Comparison of ENCODE assay signal across 17 cellular contexts in the genomic region with DNA sequence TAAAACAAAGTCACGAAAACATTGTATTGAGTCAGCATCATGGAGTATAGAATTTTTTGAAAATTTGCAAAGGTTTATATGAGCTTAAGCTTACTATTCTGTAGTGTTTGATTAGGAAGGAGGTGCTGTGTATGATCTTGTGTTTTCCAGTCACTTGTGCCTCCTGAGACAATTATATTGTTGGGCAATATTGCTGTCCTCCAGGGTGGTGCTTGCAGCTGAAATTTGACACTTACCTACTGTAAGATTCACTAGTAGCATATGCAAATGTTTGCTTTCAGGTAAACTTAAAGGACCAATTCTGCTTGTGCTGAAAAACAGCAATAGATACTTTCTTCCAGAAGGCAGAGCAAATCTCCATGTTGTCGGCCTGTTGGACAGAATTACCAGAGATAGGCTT.
DNase-seq lines count a peak whose midpoint lies in the region; ATAC-seq and TF ChIP-seq lines count a peak whose summit lies in the region.
"Had no signal": no experiment of that assay in that cellular context is flagged by ENCODE, and none has a peak within 500 bp of the region (broad histone marks: within the 10 kb centered on the region; RNA-seq: fewer than 3 reads in every experiment).

No MANE protein-coding gene starts in this region.

- H3K36me3 ChIP-seq in GM23338 (ENCODE audit: insufficient read depth) (peaks cover 6% of the 10 kb centered on the region; the same call in 1 of the 2 replicates), PC-9 (ENCODE audit: low read depth) (no peaks in the 10 kb centered on the region)

- peaks cover 28% of the 10 kb centered on the region for H3K4me1 ChIP-seq in GM23338 (ENCODE audit: insufficient read depth)
- peaks cover 10% of the 10 kb centered on the region for H3K4me1 ChIP-seq in PC-9 (replicated peaks; ENCODE audit: insufficient read depth)

- H3K27ac ChIP-seq in 22Rv1 (peak overlapping the region; percentile 13; the same call in 1 of the 2 replicates), GM23338 (ENCODE audit: low read depth) (no peak overlapping the region), PC-9 (no peak overlapping the region)

- H3K4me3 ChIP-seq in GM23338, result peak overlapping the region; percentile 10; the same call in 1 of the 2 replicates
- no peak overlapping the region for H3K4me3 ChIP-seq in PC-9

- intact Hi-C loops in PC-9 (cut with micrococcal nuclease; ENCODE audit: unreplicated experiment) (no loop called here), Calu3 (cut with micrococcal nuclease; ENCODE audit: unreplicated experiment) (no loop called here)

- H3K4me1 Mint-ChIP-seq in GM23338 (peaks cover 22% of the 10 kb centered on the region), Calu3 (ENCODE audit: low read depth, unreplicated experiment) (peaks cover 8% of the 10 kb centered on the region)
- H3K4me1 Mint-ChIP-seq: B cell had no signal

- no peaks in the 10 kb centered on the region for H3K27me3 ChIP-seq in GM23338 (ENCODE audit: insufficient read depth)
- no peaks in the 10 kb centered on the region for H3K27me3 ChIP-seq in PC-9 (ENCODE audit: insufficient read depth, low read depth)

- BruUV-seq in PC-9 (replicated peaks; lab: Mats Ljungman, UMichigan) (no TSS peak), Calu3 (replicated peaks; lab: Mats Ljungman, UMichigan) (no TSS peak)

- POLR2A ChIA-PET in PC-9 (lab: Charles Lee; ENCODE audit: unreplicated experiment), result no interaction called here
- POLR2A ChIA-PET in GM10248 (lab: Yijun Ruan, JAX), result no interaction called here

- H3K9me3 ChIP-seq in PC-9 (ENCODE audit: insufficient read depth, low read depth), result no peaks in the 10 kb centered on the region; the same call in none of the 2 replicates

- DNase-seq in GM23338 (ENCODE audit: low spot score) (peak; percentile 14), NCI-H345 (lab: John Stamatoyannopoulos, UW) (peak; percentile 33), PC-9 (no peak), Calu3 (no peak), NCI-H2029 (lab: John Stamatoyannopoulos, UW) (no peak), GM10248 (ENCODE audit: extremely low spot score) (no peak), iPS-NIHi7 (ENCODE audit: extremely low spot score) (no peak)
- DNase-seq: ACHN; CD4-positive, alpha-beta T cell; H9; NCI-H1694 treated with DMSO at 0.1 percent for 48 hours; NCI-H226; NK-92 treated with Interleukin-12 subunit alpha and Interleukin-12 subunit beta, amount 100 ng/mL, for 24 hours; OCI-M1; T1000 had no signal

- H2AFZ ChIP-seq in GM23338, result peak overlapping the region; percentile 23; the same call in 1 of the 2 replicates
- no peak overlapping the region for H2AFZ ChIP-seq in PC-9

- H3K4me3 Mint-ChIP-seq in GM23338 (no peak overlapping the region), Calu3 (ENCODE audit: low read depth, unreplicated experiment) (no peak overlapping the region)
- H3K4me3 Mint-ChIP-seq: B cell; CD4-positive, alpha-beta T cell; H9 had no signal

- H3K9me3 Mint-ChIP-seq in GM23338 (peaks cover 9% of the 10 kb centered on the region), Calu3 (ENCODE audit: low read depth, unreplicated experiment) (peaks cover 7% of the 10 kb centered on the region)

- TF ChIP-seq CTCF in 22Rv1 (IDR thresholded peaks at IDR 0.05), result no peak
- TF ChIP-seq CTCF in GM23338 (conservative IDR thresholded peaks at IDR 0.05; ENCODE audit: low read depth in 2 of 2), result no peak
- no peak for TF ChIP-seq CTCF in PC-9 (conservative IDR thresholded peaks at IDR 0.05)
- TF ChIP-seq CTCF in Calu3 (IDR thresholded peaks at IDR 0.05; ENCODE audit: unreplicated experiment), result no peak
- TF ChIP-seq CTCF in GM10248 (IDR thresholded peaks at IDR 0.05; ENCODE audit: control extremely low read depth, extremely low read depth, low read depth, missing control alignments), result no peak

- H3K36me3 Mint-ChIP-seq in GM23338 (ENCODE audit: low read depth) (peaks cover 4% of the 10 kb centered on the region; the same call in 1 of the 3 replicates), Calu3 (ENCODE audit: insufficient read depth, unreplicated experiment) (no peaks in the 10 kb centered on the region)

- H3K9me2 ChIP-seq in GM23338 (ENCODE audit: insufficient read depth) (peaks cover 17% of the 10 kb centered on the region), PC-9 (ENCODE audit: insufficient read depth) (no peaks in the 10 kb centered on the region)

- H3K79me2 ChIP-seq in GM23338 (replicated peaks; ENCODE audit: insufficient read depth), result no peaks in the 10 kb centered on the region
- no peaks in the 10 kb centered on the region for H3K79me2 ChIP-seq in PC-9 (ENCODE audit: low read depth)

- CTCF ChIA-PET in PC-9 (lab: Charles Lee), result no interaction called here
- CTCF ChIA-PET in Calu3 (lab: Charles Lee), result no interaction called here
- CTCF ChIA-PET in GM10248 (lab: Yijun Ruan, JAX), result interaction anchor here (1.0 to 1.2 kb wide), 3 partner anchors 8 to 11 kb away, joined by 3 read pairs; no protein-coding TSS in a partner anchor

- H4K20me1 ChIP-seq in GM23338 (replicated peaks; ENCODE audit: insufficient read depth) (no peaks in the 10 kb centered on the region), PC-9 (ENCODE audit: insufficient read depth) (no peaks in the 10 kb centered on the region)

- H3K27me3 Mint-ChIP-seq in GM23338 (ENCODE audit: insufficient read depth, low read depth, poor library complexity) (no peaks in the 10 kb centered on the region), Calu3 (ENCODE audit: unreplicated experiment) (no peaks in the 10 kb centered on the region)
- H3K27me3 Mint-ChIP-seq: CD4-positive, alpha-beta T cell had no signal

- H3K27ac Mint-ChIP-seq in GM23338, result no peak overlapping the region
- no peak overlapping the region for H3K27ac Mint-ChIP-seq in Calu3 (ENCODE audit: unreplicated experiment)
- H3K27ac Mint-ChIP-seq: B cell; CD4-positive, alpha-beta T cell had no signal

- no peak for ATAC-seq in GM23338

- H3K4me2 ChIP-seq in GM23338, result peak overlapping the region; percentile 31
- 0 out of 2 replicates have a peak overlapping the region, but pooled peaks have one; percentile 2 for H3K4me2 ChIP-seq in PC-9

- H3F3A ChIP-seq in GM23338 (replicated peaks; ENCODE audit: low read depth), result no peaks in the 10 kb centered on the region
- 0 out of 2 replicates have a peak, but pooled peaks cover 3% of the 10 kb centered on the region for H3F3A ChIP-seq in PC-9 (ENCODE audit: insufficient read depth, low read depth)

TF ChIP-seq in GM23338, 12 proteins besides CTCF, POLR2A, EP300 and RAD21 (continues in another document):
- TF ChIP-seq, protein P1, sequence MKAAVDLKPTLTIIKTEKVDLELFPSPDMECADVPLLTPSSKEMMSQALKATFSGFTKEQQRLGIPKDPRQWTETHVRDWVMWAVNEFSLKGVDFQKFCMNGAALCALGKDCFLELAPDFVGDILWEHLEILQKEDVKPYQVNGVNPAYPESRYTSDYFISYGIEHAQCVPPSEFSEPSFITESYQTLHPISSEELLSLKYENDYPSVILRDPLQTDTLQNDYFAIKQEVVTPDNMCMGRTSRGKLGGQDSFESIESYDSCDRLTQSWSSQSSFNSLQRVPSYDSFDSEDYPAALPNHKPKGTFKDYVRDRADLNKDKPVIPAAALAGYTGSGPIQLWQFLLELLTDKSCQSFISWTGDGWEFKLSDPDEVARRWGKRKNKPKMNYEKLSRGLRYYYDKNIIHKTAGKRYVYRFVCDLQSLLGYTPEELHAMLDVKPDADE (IDR thresholded peaks at IDR 0.05), result no peak

Comparison
In these comparisons a context has a peak if more than half of its experiments do, and no peak if none do; other contexts are left out.
1. DNase-seq: peak in GM23338 (single experiment) and NCI-H345 (single experiment); none in PC-9 (0 of 2), Calu3 (single experiment), NCI-H2029 (single experiment), GM10248 (single experiment) and iPS-NIHi7 (single experiment).